22 cellular contexts compared by ENCODE assay signal in the genomic region with DNA sequence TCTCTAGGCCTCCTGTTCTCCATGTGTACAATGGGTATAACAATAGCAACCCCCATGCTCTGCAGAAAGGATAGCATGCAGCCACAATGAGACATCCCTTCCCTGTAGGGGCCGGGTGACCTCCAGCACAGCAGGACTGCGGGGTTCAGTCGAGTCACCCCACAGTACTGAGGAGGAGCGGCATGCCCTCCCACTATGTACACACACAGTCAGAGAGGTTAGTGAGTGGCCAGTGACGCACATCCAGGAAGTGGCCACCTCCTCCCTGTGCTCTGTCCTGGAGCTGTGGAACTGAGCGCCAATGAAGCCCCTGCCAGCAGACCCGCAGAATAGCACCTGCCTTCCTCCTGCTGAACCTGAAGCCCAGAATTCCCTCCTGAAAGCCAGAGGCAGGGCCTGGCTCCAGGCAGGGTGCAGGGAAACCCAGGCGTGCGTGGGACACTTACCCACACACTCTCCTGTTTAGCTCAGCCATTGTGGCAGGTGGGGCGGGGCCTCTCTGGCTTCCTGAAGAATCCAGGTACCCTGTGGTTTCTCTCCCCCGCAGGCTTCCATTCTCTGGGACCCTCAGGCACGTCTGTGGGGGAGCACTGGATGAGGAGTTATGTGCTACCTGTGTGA. TPM values are rescaled to one million over a fixed set of nuclear protein-coding genes. Genes with fewer than 3 reads are reported as not detected.
DNase-seq lines count a peak whose midpoint lies in the region; ATAC-seq and TF ChIP-seq lines count a peak whose summit lies in the region.
"Had no signal": no experiment of that assay in that cellular context is flagged by ENCODE, and none has a peak within 500 bp of the region (broad histone marks: within the 10 kb centered on the region; RNA-seq: fewer than 3 reads in every experiment).

No MANE protein-coding gene starts in this region.

- H3K4me3 ChIP-seq in upper lobe of right lung (no peak overlapping the region), A673 (ENCODE audit: low read depth, low read length, poor library complexity, severe bottlenecking) (no peak overlapping the region)
- H3K4me3 ChIP-seq: A549, SJSA1 had no signal

- H3K9me3 ChIP-seq in upper lobe of right lung (no peaks in the 10 kb centered on the region), A673 (ENCODE audit: low read depth, low read length, poor library complexity, severe bottlenecking) (no peaks in the 10 kb centered on the region)
- H3K9me3 ChIP-seq: A549, SJSA1 had no signal

- H3K4me1 ChIP-seq in upper lobe of right lung = peaks cover 8% of the 10 kb centered on the region
- H3K4me1 ChIP-seq in A673 (ENCODE audit: insufficient read depth, low read length, poor library complexity, severe bottlenecking) = peaks cover under 1% of the 10 kb centered on the region
- H3K4me1 ChIP-seq: A549, SJSA1 had no signal

- POLR2A ChIA-PET in A673 (lab: Charles Lee; ENCODE audit: low non-redundant PET) = no interaction called here

- H3K27ac Mint-ChIP-seq in activated T-helper 17 cell treated with anti-CD3 and anti-CD28 coated beads, Interleukin-2, amount 50 U/mL, for 72 hours = no peak overlapping the region
- H3K27ac Mint-ChIP-seq: CD4-positive, alpha-beta memory T cell had no signal

- intact Hi-C loops in head of caudate nucleus (cut with DNase I) = no loop called here
- intact Hi-C loops in upper lobe of right lung (cut with DNase I) = no loop called here
- intact Hi-C loops in A673 (cut with micrococcal nuclease; ENCODE audit: unreplicated experiment) = no loop called here

- no peaks in the 10 kb centered on the region for H3K27me3 ChIP-seq in upper lobe of right lung
- peaks cover 18% of the 10 kb centered on the region for H3K27me3 ChIP-seq in A673 (replicated peaks; ENCODE audit: insufficient read depth, low read depth, low read length, poor library complexity)
- H3K27me3 ChIP-seq: SJSA1 had no signal

- DNase-seq in Daoy (ENCODE audit: low read depth) = peak; percentile 49
- DNase-seq in HCEC 1CT = peak; percentile 45
- DNase-seq in head of caudate nucleus = peak in 29 of 42 donors; percentile 41 to 83 (median 59)
- no peak for DNase-seq in upper lobe of right lung
- no peak for DNase-seq in A673 (ENCODE audit: low spot score)
- no peak for DNase-seq in iPS-NIHi7 (ENCODE audit: extremely low spot score)
- no peak for DNase-seq in DMS79 treated with DMSO at 0.1 percent for 48 hours (lab: John Stamatoyannopoulos, UW)
- DNase-seq: C1 segment of cervical spinal cord; CD4-positive, alpha-beta memory T cell; COR-L47; H7; IMR-90; KG1; MM.1S; NCI-H2029; NCI-H446; NCI-H524 treated with DMSO at 0.1 percent for 48 hours; NCI-H774; Right ventricle myocardium superior had no signal

- no peaks in the 10 kb centered on the region for H3K36me3 ChIP-seq in upper lobe of right lung
- H3K36me3 ChIP-seq in A673 (ENCODE audit: insufficient read depth, low read length, poor library complexity, severe bottlenecking) = no peaks in the 10 kb centered on the region
- H3K36me3 ChIP-seq: SJSA1 had no signal

- H3K36me3 Mint-ChIP-seq in activated T-helper 17 cell treated with anti-CD3 and anti-CD28 coated beads, Interleukin-2, amount 50 U/mL, for 72 hours (ENCODE audit: low read depth) = no peaks in the 10 kb centered on the region
- H3K36me3 Mint-ChIP-seq: CD4-positive, alpha-beta memory T cell had no signal

- no TSS peak for BruUV-seq in A673 (replicated peaks; lab: Mats Ljungman, UMichigan)

- no peaks in the 10 kb centered on the region for H3K9me3 Mint-ChIP-seq in activated T-helper 17 cell treated with anti-CD3 and anti-CD28 coated beads, Interleukin-2, amount 50 U/mL, for 72 hours

- H3K27me3 Mint-ChIP-seq in activated T-helper 17 cell treated with anti-CD3 and anti-CD28 coated beads, Interleukin-2, amount 50 U/mL, for 72 hours = peaks cover 31% of the 10 kb centered on the region

- TF ChIP-seq CTCF in upper lobe of right lung (IDR thresholded peaks at IDR 0.05) (no peak), A673 (conservative IDR thresholded peaks at IDR 0.05; ENCODE audit: low read depth, low read length) (no peak)

- no peak overlapping the region for H3K4me3 Mint-ChIP-seq in activated T-helper 17 cell treated with anti-CD3 and anti-CD28 coated beads, Interleukin-2, amount 50 U/mL, for 72 hours
- H3K4me3 Mint-ChIP-seq: CD4-positive, alpha-beta memory T cell had no signal

- CTCF ChIA-PET in A673 (lab: Charles Lee) = no interaction called here

- H3K27ac ChIP-seq in upper lobe of right lung (no peak overlapping the region), A673 (ENCODE audit: low read depth, low read length, poor library complexity, severe bottlenecking) (no peak overlapping the region)
- H3K27ac ChIP-seq: A549, SJSA1 had no signal

- ATAC-seq in activated T-helper 17 cell treated with anti-CD3 and anti-CD28 coated beads, Interleukin-2, amount 50 U/mL, for 72 hours (replicated peaks) = peak; percentile 39
- no peak for ATAC-seq in upper lobe of right lung
- ATAC-seq: A549 had no signal

- no peaks in the 10 kb centered on the region for H3K4me1 Mint-ChIP-seq in activated T-helper 17 cell treated with anti-CD3 and anti-CD28 coated beads, Interleukin-2, amount 50 U/mL, for 72 hours

RNA-seq across cellular contexts. Expression of gene WFS1, which starts 50.0 kb away (rescaled TPM):
- 17.6 and 19.3 TPM in 2 replicates for total RNA-seq in Daoy (2014; rRNA removed; shearing (Covaris generic))
- total RNA-seq in activated T-helper 17 cell treated with anti-CD3 and anti-CD28 coated beads, Interleukin-2, amount 50 U/mL, for 72 hours = 1 to 10 TPM; 1.1 to 2.6 TPM
- 110 TPM for total RNA-seq in upper lobe of right lung
- total RNA-seq in A673 (2021) = 14.0 and 15.6 TPM in 2 replicates

Comparison
In these comparisons a context has a peak if more than half of its experiments do, and no peak if none do; other contexts are left out.
1. DNase-seq: peak in Daoy (single experiment), HCEC 1CT (single experiment) and head of caudate nucleus (29 of 42); none in upper lobe of right lung (single experiment), A673 (single experiment), iPS-NIHi7 (single experiment) and DMS79 treated with DMSO at 0.1 percent for 48 hours (single experiment).